Comparison of ENCODE assay signal across 15 cellular contexts in genomic region chr5:133357758-133358157, GRCh38.
DNase-seq lines count a peak whose midpoint lies in the region; ATAC-seq and TF ChIP-seq lines count a peak whose summit lies in the region.
"Had no signal": no experiment of that assay in that cellular context is flagged by ENCODE, and none has a peak within 500 bp of the region (broad histone marks: within the 10 kb centered on the region; RNA-seq: fewer than 3 reads in every experiment).

No MANE protein-coding gene starts in this region.

- ATAC-seq in activated CD8-positive, alpha-beta memory T cell treated with anti-CD3 and anti-CD28 coated beads, Interleukin-2, amount 10 ng/mL, durations not matched to agents 7 days and 5 days: no peak
- no peak for ATAC-seq in stimulated activated naive CD8-positive, alpha-beta T cell treated with anti-CD3 and anti-CD28 coated beads, Interleukin-15, amount 100 ng/mL, for 72 hours
- ATAC-seq: CD8-positive, alpha-beta T cell had no signal

- peak; percentile 31 for DNase-seq in activated CD8-positive, alpha-beta memory T cell treated with anti-CD3 and anti-CD28 coated beads, Interleukin-2, amount 10 ng/mL, durations not matched to agents 7 days and 5 days
- DNase-seq in activated CD8-positive, alpha-beta memory T cell treated with anti-CD3 and anti-CD28 coated beads, Interleukin-2, amount 50 U/mL, for 48 hours: no peak
- DNase-seq in mesenteric fat pad (ENCODE audit: low spot score): peak; percentile 39
- peak; percentile 76 for DNase-seq in osteocyte (ENCODE audit: extremely low spot score, unreplicated experiment)
- no peak for DNase-seq in NCI-H2196 treated with DMSO at 0.1 percent for 48 hours (lab: John Stamatoyannopoulos, UW; ENCODE audit: unreplicated experiment)
- no peak for DNase-seq in NCI-H82 (lab: John Stamatoyannopoulos, UW)
- no peak for DNase-seq in stimulated activated naive CD8-positive, alpha-beta T cell treated with anti-CD3 and anti-CD28 coated beads, Interleukin-15, amount 100 ng/mL, for 72 hours
- DNase-seq: COR-L47, DMS153, DMS79 treated with DMSO at 0.1 percent for 48 hours, EL, GOT3, HFFc6 had no signal

- H3K4me1 Mint-ChIP-seq in activated CD8-positive, alpha-beta memory T cell treated with anti-CD3 and anti-CD28 coated beads, Interleukin-2, amount 10 ng/mL, durations not matched to agents 7 days and 5 days: no peaks in the 10 kb centered on the region
- H3K4me1 Mint-ChIP-seq in osteocyte (ENCODE audit: unreplicated experiment): peaks cover 4% of the 10 kb centered on the region
- H3K4me1 Mint-ChIP-seq in stimulated activated naive CD8-positive, alpha-beta T cell treated with anti-CD3 and anti-CD28 coated beads, Interleukin-15, amount 100 ng/mL, for 72 hours: peaks cover 23% of the 10 kb centered on the region

- H3K9me3 Mint-ChIP-seq in activated CD8-positive, alpha-beta memory T cell treated with anti-CD3 and anti-CD28 coated beads, Interleukin-2, amount 10 ng/mL, durations not matched to agents 7 days and 5 days (ENCODE audit: low read depth): no peaks in the 10 kb centered on the region
- no peaks in the 10 kb centered on the region for H3K9me3 Mint-ChIP-seq in osteocyte (ENCODE audit: unreplicated experiment)
- no peaks in the 10 kb centered on the region for H3K9me3 Mint-ChIP-seq in stimulated activated naive CD8-positive, alpha-beta T cell treated with anti-CD3 and anti-CD28 coated beads, Interleukin-15, amount 100 ng/mL, for 72 hours
- H3K9me3 Mint-ChIP-seq: CD14-positive monocyte; CD8-positive, alpha-beta T cell; HFFc6 had no signal

- H3K4me3 Mint-ChIP-seq in activated CD8-positive, alpha-beta memory T cell treated with anti-CD3 and anti-CD28 coated beads, Interleukin-2, amount 10 ng/mL, durations not matched to agents 7 days and 5 days: no peak overlapping the region
- H3K4me3 Mint-ChIP-seq in osteocyte (ENCODE audit: unreplicated experiment): no peak overlapping the region
- no peak overlapping the region for H3K4me3 Mint-ChIP-seq in stimulated activated naive CD8-positive, alpha-beta T cell treated with anti-CD3 and anti-CD28 coated beads, Interleukin-15, amount 100 ng/mL, for 72 hours
- H3K4me3 Mint-ChIP-seq: CD14-positive monocyte; CD8-positive, alpha-beta T cell; HFFc6 had no signal

- CTCF ChIA-PET in activated CD8-positive, alpha-beta memory T cell treated with anti-CD3 and anti-CD28 coated beads, Interleukin-2, amount 10 ng/mL, durations not matched to agents 7 days and 5 days (lab: Charles Lee): no interaction called here

- TF ChIP-seq CTCF in osteocyte (IDR thresholded peaks at IDR 0.05): no peak

- no peaks in the 10 kb centered on the region for H3K36me3 Mint-ChIP-seq in activated CD8-positive, alpha-beta memory T cell treated with anti-CD3 and anti-CD28 coated beads, Interleukin-2, amount 10 ng/mL, durations not matched to agents 7 days and 5 days
- H3K36me3 Mint-ChIP-seq in osteocyte (ENCODE audit: unreplicated experiment): no peaks in the 10 kb centered on the region
- H3K36me3 Mint-ChIP-seq: CD14-positive monocyte; CD8-positive, alpha-beta T cell had no signal

- peaks cover 18% of the 10 kb centered on the region for H3K27me3 Mint-ChIP-seq in activated CD8-positive, alpha-beta memory T cell treated with anti-CD3 and anti-CD28 coated beads, Interleukin-2, amount 10 ng/mL, durations not matched to agents 7 days and 5 days
- peaks cover 29% of the 10 kb centered on the region for H3K27me3 Mint-ChIP-seq in osteocyte (ENCODE audit: unreplicated experiment)
- no peaks in the 10 kb centered on the region for H3K27me3 Mint-ChIP-seq in stimulated activated naive CD8-positive, alpha-beta T cell treated with anti-CD3 and anti-CD28 coated beads, Interleukin-15, amount 100 ng/mL, for 72 hours

- no peak overlapping the region for H3K27ac Mint-ChIP-seq in activated CD8-positive, alpha-beta memory T cell treated with anti-CD3 and anti-CD28 coated beads, Interleukin-2, amount 10 ng/mL, durations not matched to agents 7 days and 5 days
- no peak overlapping the region for H3K27ac Mint-ChIP-seq in osteocyte (ENCODE audit: unreplicated experiment)
- H3K27ac Mint-ChIP-seq in stimulated activated naive CD8-positive, alpha-beta T cell treated with anti-CD3 and anti-CD28 coated beads, Interleukin-15, amount 100 ng/mL, for 72 hours: no peak overlapping the region
- H3K27ac Mint-ChIP-seq: CD14-positive monocyte; CD8-positive, alpha-beta T cell; HFFc6 had no signal

Comparison
In these comparisons a context has a peak if more than half of its experiments do, and no peak if none do; other contexts are left out.
1. DNase-seq: peak in activated CD8-positive, alpha-beta memory T cell treated with anti-CD3 and anti-CD28 coated beads, Interleukin-2, amount 10 ng/mL, durations not matched to agents 7 days and 5 days (single experiment), mesenteric fat pad (single experiment) and osteocyte (single experiment); none in activated CD8-positive, alpha-beta memory T cell treated with anti-CD3 and anti-CD28 coated beads, Interleukin-2, amount 50 U/mL, for 48 hours (single experiment), NCI-H2196 treated with DMSO at 0.1 percent for 48 hours (single experiment), NCI-H82 (single experiment) and stimulated activated naive CD8-positive, alpha-beta T cell treated with anti-CD3 and anti-CD28 coated beads, Interleukin-15, amount 100 ng/mL, for 72 hours (0 of 2).